Comparison of ENCODE assay signal across 9 cellular contexts in the genomic region with DNA sequence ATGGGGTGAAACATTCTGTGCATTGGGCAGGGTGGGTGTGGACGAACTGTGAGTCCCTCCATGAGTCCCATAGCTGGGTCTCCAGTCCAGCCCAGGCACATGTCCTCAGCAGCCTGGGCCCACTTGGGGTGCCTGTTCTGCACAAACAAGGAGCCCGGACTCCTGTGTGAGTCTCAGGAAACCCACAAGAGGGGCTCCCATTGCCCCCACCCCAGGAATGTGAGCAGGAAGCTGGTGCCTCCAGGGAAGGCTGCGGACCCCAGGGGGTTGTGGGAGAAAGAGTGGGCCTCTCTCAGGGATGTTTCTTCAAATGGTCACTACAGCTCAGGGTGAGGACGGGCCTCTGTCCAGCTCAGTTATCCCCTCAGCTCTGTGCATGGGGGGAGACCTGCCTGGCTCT. TPM values are rescaled to one million over a fixed set of nuclear protein-coding genes. Genes with fewer than 3 reads are reported as not detected.
DNase-seq lines count a peak whose midpoint lies in the region; ATAC-seq, FAIRE-seq and TF ChIP-seq lines count a peak whose summit lies in the region.
"Not testable (repeated sequence)": the region's sequence is repeated elsewhere in the genome, so short reads cannot be mapped to it uniquely, and the experiment has no call there.
"Had no signal": no experiment of that assay in that cellular context is flagged by ENCODE, and none has a peak within 500 bp of the region (broad histone marks: within the 10 kb centered on the region; RNA-seq: fewer than 3 reads in every experiment).

No MANE protein-coding gene starts in this region.

- not testable (repeated sequence) for H3K9ac ChIP-seq in H1 (replicated peaks in 1 of 4; ENCODE audit: extremely low read depth in 1 of 4, low read depth in 3 of 4, low read length in 3 of 4); neural progenitor cell

- H3K23ac ChIP-seq in H1 (ENCODE audit: insufficient read length), result not testable (repeated sequence)

- H3K9me3 Mint-ChIP-seq in GM23338, neural progenitor cell: not testable (repeated sequence)

- not testable (repeated sequence) for TF ChIP-seq RAD21 in H1 (IDR thresholded peaks at IDR 0.05 in 1 of 2, conservative IDR thresholded peaks at IDR 0.05 in 1 of 2; ENCODE audit: low read depth in 2 of 2, low read length in 2 of 2)

- not testable (repeated sequence) for H2BK20ac ChIP-seq in H1 (ENCODE audit: low read length)

- not testable (repeated sequence) for H4K20me1 ChIP-seq in GM23338 (replicated peaks; ENCODE audit: insufficient read depth); H1 (replicated peaks in 1 of 2; ENCODE audit: control insufficient read depth in 1 of 2, insufficient read depth in 2 of 2, low read length in 2 of 2); neural progenitor cell (ENCODE audit: low read depth)

- H3K9me3 ChIP-seq in RWPE2 (ENCODE audit: severe bottlenecking); H1 (ENCODE audit: insufficient read depth in 2 of 2, low read depth in 1 of 2, low read length in 1 of 2); neural progenitor cell (ENCODE audit: low read depth); spleen: not testable (repeated sequence)

- not testable (repeated sequence) for H3K36me3 ChIP-seq in GM23338 (ENCODE audit: insufficient read depth); RWPE2 (ENCODE audit: low read depth); H1 (ENCODE audit: control insufficient read depth in 2 of 4, insufficient read depth in 4 of 4, low read length in 3 of 4); neural progenitor cell; spleen

- H3K27ac ChIP-seq in GM23338 (ENCODE audit: low read depth); H1 (ENCODE audit: low read depth, low read length); neural progenitor cell; spleen: not testable (repeated sequence)
- peak overlapping the region; percentile 99 for H3K27ac ChIP-seq in RWPE2 (ENCODE audit: poor library complexity, severe bottlenecking)

- DNase-seq in GM23338 (ENCODE audit: low spot score), result peak; percentile 34
- DNase-seq in RWPE2 (ENCODE audit: low spot score), result peak; percentile 59
- DNase-seq in H1 (ENCODE audit: low read depth in 1 of 2, low spot score in 2 of 2), result not testable (repeated sequence)
- peak; percentile 48 for DNase-seq in Right ventricle myocardium inferior (ENCODE audit: missing footprints)
- peak; percentile 41 for DNase-seq in neural progenitor cell (ENCODE audit: low spot score)
- DNase-seq in spleen, result peak; percentile 40

- not testable (repeated sequence) for H3K79me2 ChIP-seq in GM23338 (replicated peaks; ENCODE audit: insufficient read depth); H1 (ENCODE audit: control insufficient read depth in 1 of 2, insufficient read depth in 2 of 2, low read length in 2 of 2); neural progenitor cell (ENCODE audit: low read depth)

- H3F3A ChIP-seq in GM23338 (replicated peaks; ENCODE audit: low read depth); neural progenitor cell (ENCODE audit: low read depth): not testable (repeated sequence)

- H2BK5ac ChIP-seq in H1 (ENCODE audit: low read depth, low read length), result not testable (repeated sequence)

- not testable (repeated sequence) for H3K4me3 Mint-ChIP-seq in GM23338, neural progenitor cell

- H3K27me3 ChIP-seq in GM23338 (ENCODE audit: insufficient read depth); RWPE2 (ENCODE audit: insufficient read depth, poor library complexity, severe bottlenecking); H1 (replicated peaks in 1 of 4; ENCODE audit: control insufficient read depth in 3 of 4, extremely low read depth in 1 of 4, insufficient read depth in 3 of 4, low read length in 3 of 4); neural progenitor cell: not testable (repeated sequence)
- H3K27me3 ChIP-seq in spleen (replicated peaks in 1 of 7), result peaks cover 0 to 54% (median 0%) of the 10 kb centered on the region in 7 donors

- H2AK5ac ChIP-seq in H1 (ENCODE audit: low read depth, low read length), result not testable (repeated sequence)

- CTCF ChIA-PET in H1 (lab: Charles Lee; ENCODE audit: partially characterized antibody), result interaction anchor here (0.6 to 1.5 kb wide), 5 partner anchors 13 to 56 kb away, joined by 3 to 6 read pairs (median 4); no protein-coding TSS in a partner anchor

- not testable (repeated sequence) for H3K14ac ChIP-seq in H1 (ENCODE audit: insufficient read length)

- H4K91ac ChIP-seq in H1 (replicated peaks; ENCODE audit: insufficient read length, low read length), result not testable (repeated sequence)

- not testable (repeated sequence) for H3K4ac ChIP-seq in H1 (replicated peaks; ENCODE audit: insufficient read length, low read depth, low read length)

- H3K4me1 ChIP-seq in GM23338 (ENCODE audit: insufficient read depth); H1 (replicated peaks in 1 of 4; ENCODE audit: control insufficient read depth in 3 of 4, insufficient read depth in 4 of 4, low read length in 3 of 4); neural progenitor cell; spleen: not testable (repeated sequence)
- peaks cover 15% of the 10 kb centered on the region for H3K4me1 ChIP-seq in RWPE2 (ENCODE audit: insufficient read depth, poor library complexity, severe bottlenecking)

- not testable (repeated sequence) for H3K79me1 ChIP-seq in H1 (ENCODE audit: low read depth, low read length)

- not testable (repeated sequence) for H3K56ac ChIP-seq in H1 (replicated peaks; ENCODE audit: insufficient read length, low read depth, low read length)

- H3K27me3 Mint-ChIP-seq in GM23338 (ENCODE audit: insufficient read depth, low read depth, poor library complexity), result peaks cover 21% of the 10 kb centered on the region
- H3K27me3 Mint-ChIP-seq in neural progenitor cell (ENCODE audit: insufficient read depth, low read depth), result not testable (repeated sequence)

- not testable (repeated sequence) for H4K5ac ChIP-seq in H1 (ENCODE audit: insufficient read length, low read depth, low read length)

- H2AFZ ChIP-seq in GM23338; H1 (ENCODE audit: low read length); neural progenitor cell (replicated peaks): not testable (repeated sequence)

- intact Hi-C loops in Right ventricle myocardium inferior (cut with DNase I); spleen (cut with DNase I; ENCODE audit: low total_unique reads): not testable (repeated sequence)

- H2BK15ac ChIP-seq in H1 (ENCODE audit: low read length), result not testable (repeated sequence)

- FAIRE-seq in H1 (lab: Jason Lieb, UNC), result not testable (repeated sequence)

- ATAC-seq in GM23338; RWPE2 (ENCODE audit: low read depth); Right ventricle myocardium inferior: not testable (repeated sequence)

- TF ChIP-seq POLR2A in H1 (IDR thresholded peaks at IDR 0.05; ENCODE audit: control extremely low read depth in 1 of 2, low read depth in 2 of 2, low read length in 2 of 2); spleen (IDR thresholded peaks at IDR 0.05): not testable (repeated sequence)

- H3K23me2 ChIP-seq in H1 (ENCODE audit: low read depth, low read length), result not testable (repeated sequence)

- not testable (repeated sequence) for H3K4me3 ChIP-seq in GM23338; RWPE2 (ENCODE audit: severe bottlenecking); H1 (ENCODE audit: extremely low read depth in 1 of 4, insufficient read depth in 2 of 4, low read depth in 3 of 4, low read length in 4 of 4); neural progenitor cell; spleen

- H3K18ac ChIP-seq in H1 (ENCODE audit: extremely low read depth, low read length), result not testable (repeated sequence)

- not testable (repeated sequence) for TF ChIP-seq CTCF in GM23338 (conservative IDR thresholded peaks at IDR 0.05; ENCODE audit: low read depth in 2 of 2); RWPE2 (IDR thresholded peaks at IDR 0.05; ENCODE audit: poor library complexity, severe bottlenecking); H1 (IDR thresholded peaks at IDR 0.05; ENCODE audit: control extremely low read depth in 1 of 3, insufficient read depth in 1 of 3, low read depth in 1 of 3, low read length in 3 of 3); neural progenitor cell (IDR thresholded peaks at IDR 0.05); spleen (IDR thresholded peaks at IDR 0.05 in 8 of 11, conservative IDR thresholded peaks at IDR 0.05 in 3 of 11)

- H3K9me2 ChIP-seq in GM23338 (ENCODE audit: insufficient read depth), result not testable (repeated sequence)

- not testable (repeated sequence) for H3K36me3 Mint-ChIP-seq in GM23338 (ENCODE audit: low read depth); neural progenitor cell

- WGBS in H1 (ENCODE audit: extremely low coverage in 1 of 2, insufficient coverage in 1 of 2, insufficient read length in 1 of 2, insufficient replicate concordance in 2 of 2, low coverage in 1 of 2, low lambda C conversion rate in 2 of 2, missing lambda C conversion rate in 1 of 2), 2 experiments, result 90% methylated on average over 4 of the region's 4 CpGs; no CpG with 5 or more reads in 1 of the 2 experiments
- WGBS in spleen, 5 donors, result 53 to 89% (median 67%) methylated on average over 3 to 4 of the region's 4 CpGs

- TF ChIP-seq EP300 in H1 (IDR thresholded peaks at IDR 0.05; ENCODE audit: borderline replicate concordance in 1 of 2, low read depth in 2 of 2, low read length in 2 of 2), result not testable (repeated sequence)

- H3K27ac Mint-ChIP-seq in GM23338, neural progenitor cell: not testable (repeated sequence)

- H2BK12ac ChIP-seq in H1 (ENCODE audit: low read depth, low read length), result not testable (repeated sequence)

- not testable (repeated sequence) for H2BK120ac ChIP-seq in H1 (replicated peaks; ENCODE audit: low read depth, low read length)

- H3K4me1 Mint-ChIP-seq in GM23338 (peaks cover 17% of the 10 kb centered on the region; the same call in 2 of the 3 replicates), neural progenitor cell (peaks cover 21% of the 10 kb centered on the region)

- not testable (repeated sequence) for H4K8ac ChIP-seq in H1 (ENCODE audit: extremely low read depth, insufficient read depth, low read length)

- POLR2A ChIA-PET in H1 (lab: Charles Lee; ENCODE audit: partially characterized antibody), result not testable (repeated sequence)

- not testable (repeated sequence) for H3K4me2 ChIP-seq in GM23338; H1 (ENCODE audit: insufficient read depth in 1 of 2, low read depth in 2 of 2, low read length in 2 of 2); neural progenitor cell

RNA-seq across cellular contexts. Expression of a gene that starts 3.9 kb away (rescaled TPM):
- not detected in 2 replicates for total RNA-seq in GM23338 (2014; rRNA removed; shearing (Covaris generic))
- not detected in 2 replicates for polyA plus RNA-seq in GM23338 (2016; fragmentation: Nextera tagmentation; extraction: Ambion mirVana)
- total RNA-seq in H1 (2021; fragmentation: NEBNext Ultra II Directional; extraction: Animal tissue kit (Norgen Biotek cat#: 25700)), result not detected in 2 replicates
- polyA plus RNA-seq in H1 (2011; rRNA removed), result not detected in 2 replicates
- not detected for polyA plus RNA-seq in H1 (2011; cell fraction: cytosol; rRNA removed)
- not detected for polyA plus RNA-seq in H1 (2011; cell fraction: nucleus; rRNA removed)
- not detected in 4 replicates for polyA plus RNA-seq in H1 (2012, experiment 1 of 2)
- polyA plus RNA-seq in H1 (2012, experiment 2 of 2), result not detected
- polyA plus RNA-seq in H1 (2013, experiment 1 of 2), result not detected
- not detected for polyA plus RNA-seq in H1 (2013, experiment 2 of 2)
- polyA minus RNA-seq in H1 (2011; rRNA and poly(A)+ RNA removed), result not detected in 2 replicates
- polyA minus RNA-seq in H1 (2011; cell fraction: cytosol; rRNA and poly(A)+ RNA removed), result not detected
- not detected for polyA minus RNA-seq in H1 (2011; cell fraction: nucleus; rRNA and poly(A)+ RNA removed)
- not detected for total RNA-seq in Right ventricle myocardium inferior
- total RNA-seq in neural progenitor cell (ENCODE audit: low replicate concordance), result not detected in 2 replicates
- total RNA-seq in spleen, result not detected
- under 1 TPM in 2 of 3 donors, not detected in 1; 0.07 to 0.19 TPM for polyA plus RNA-seq in spleen
- total RNA-seq: CD8-positive, alpha-beta T cell; HepG2 had no signal
- polyA plus RNA-seq: HepG2 had no signal

RNA-seq across cellular contexts. Expression of a gene that starts 7.9 kb away (rescaled TPM):
- 0.63 TPM in 1 of 2 replicates, not detected in the other for total RNA-seq in GM23338 (2014; rRNA removed; shearing (Covaris generic))
- polyA plus RNA-seq in GM23338 (2016; fragmentation: Nextera tagmentation; extraction: Ambion mirVana), result 1.8 TPM in 2 replicates
- total RNA-seq in H1 (2021; fragmentation: NEBNext Ultra II Directional; extraction: Animal tissue kit (Norgen Biotek cat#: 25700)), result 0.36 and 0.50 TPM in 2 replicates
- polyA plus RNA-seq in H1 (2011; rRNA removed), result 0.95 and 0.96 TPM in 2 replicates
- 0.76 TPM for polyA plus RNA-seq in H1 (2011; cell fraction: cytosol; rRNA removed)
- 0.87 TPM for polyA plus RNA-seq in H1 (2011; cell fraction: nucleus; rRNA removed)
- 0.44 to 0.88 TPM (median 0.81 TPM) in 4 replicates for polyA plus RNA-seq in H1 (2012, experiment 1 of 2)
- polyA plus RNA-seq in H1 (2012, experiment 2 of 2), result 0.88 TPM
- 0.55 TPM for polyA plus RNA-seq in H1 (2013, experiment 1 of 2)
- 0.46 TPM for polyA plus RNA-seq in H1 (2013, experiment 2 of 2)
- 0.19 and 1.00 TPM in 2 replicates for polyA minus RNA-seq in H1 (2011; rRNA and poly(A)+ RNA removed)
- polyA minus RNA-seq in H1 (2011; cell fraction: cytosol; rRNA and poly(A)+ RNA removed), result 22.5 TPM
- polyA minus RNA-seq in H1 (2011; cell fraction: nucleus; rRNA and poly(A)+ RNA removed), result 11.9 TPM
- not detected for total RNA-seq in Right ventricle myocardium inferior
- total RNA-seq in neural progenitor cell (ENCODE audit: low replicate concordance), result not detected in 2 replicates
- total RNA-seq in spleen, result 1 to 10 TPM in 1 of 7 donors, not detected in 6; 1.2 TPM
- under 1 TPM in 2 of 3 donors, not detected in 1; 0.58 to 0.70 TPM for polyA plus RNA-seq in spleen
- total RNA-seq: CD8-positive, alpha-beta T cell had no signal

RNA-seq across cellular contexts. Expression of a gene that starts 29.8 kb away (rescaled TPM):
- not detected in 2 replicates for total RNA-seq in GM23338 (2014; rRNA removed; shearing (Covaris generic))
- not detected in 2 replicates for polyA plus RNA-seq in GM23338 (2016; fragmentation: Nextera tagmentation; extraction: Ambion mirVana)
- not detected in 2 replicates for total RNA-seq in H1 (2021; fragmentation: NEBNext Ultra II Directional; extraction: Animal tissue kit (Norgen Biotek cat#: 25700))
- 0.13 and 0.35 TPM in 2 replicates for polyA plus RNA-seq in H1 (2011; rRNA removed)
- polyA plus RNA-seq in H1 (2011; cell fraction: cytosol; rRNA removed), result not detected
- polyA plus RNA-seq in H1 (2011; cell fraction: nucleus; rRNA removed), result not detected
- not detected in 4 replicates for polyA plus RNA-seq in H1 (2012, experiment 1 of 2)
- polyA plus RNA-seq in H1 (2012, experiment 2 of 2), result not detected
- polyA plus RNA-seq in H1 (2013, experiment 1 of 2), result not detected
- polyA plus RNA-seq in H1 (2013, experiment 2 of 2), result not detected
- polyA minus RNA-seq in H1 (2011; rRNA and poly(A)+ RNA removed), result 0.16 and 0.61 TPM in 2 replicates
- not detected for polyA minus RNA-seq in H1 (2011; cell fraction: cytosol; rRNA and poly(A)+ RNA removed)
- not detected for polyA minus RNA-seq in H1 (2011; cell fraction: nucleus; rRNA and poly(A)+ RNA removed)
- not detected for total RNA-seq in Right ventricle myocardium inferior
- total RNA-seq in neural progenitor cell (ENCODE audit: low replicate concordance), result not detected in 2 replicates
- under 1 TPM in 1 of 7 donors, not detected in 6; 0.79 TPM for total RNA-seq in spleen
- polyA plus RNA-seq in spleen, result under 1 TPM; 0.06 to 0.17 (median 0.16) TPM
- total RNA-seq: CD8-positive, alpha-beta T cell; HepG2 had no signal

RNA-seq across cellular contexts. Expression of a gene that starts 44.6 kb away (rescaled TPM):
- not detected in 2 replicates for total RNA-seq in GM23338 (2014; rRNA removed; shearing (Covaris generic))
- polyA plus RNA-seq in GM23338 (2016; fragmentation: Nextera tagmentation; extraction: Ambion mirVana), result not detected in 2 replicates
- not detected in 2 replicates for total RNA-seq in H1 (2021; fragmentation: NEBNext Ultra II Directional; extraction: Animal tissue kit (Norgen Biotek cat#: 25700))
- not detected in 2 replicates for polyA plus RNA-seq in H1 (2011; rRNA removed)
- not detected for polyA plus RNA-seq in H1 (2011; cell fraction: cytosol; rRNA removed)
- not detected for polyA plus RNA-seq in H1 (2011; cell fraction: nucleus; rRNA removed)
- polyA plus RNA-seq in H1 (2012, experiment 1 of 2), result not detected in 4 replicates
- polyA plus RNA-seq in H1 (2012, experiment 2 of 2), result not detected
- not detected for polyA plus RNA-seq in H1 (2013, experiment 1 of 2)
- not detected for polyA plus RNA-seq in H1 (2013, experiment 2 of 2)
- polyA minus RNA-seq in H1 (2011; rRNA and poly(A)+ RNA removed), result not detected in 2 replicates
- polyA minus RNA-seq in H1 (2011; cell fraction: cytosol; rRNA and poly(A)+ RNA removed), result not detected
- polyA minus RNA-seq in H1 (2011; cell fraction: nucleus; rRNA and poly(A)+ RNA removed), result not detected
- total RNA-seq in Right ventricle myocardium inferior, result not detected
- total RNA-seq in neural progenitor cell (ENCODE audit: low replicate concordance), result not detected in 2 replicates
- not detected for total RNA-seq in spleen
- not detected for polyA plus RNA-seq in spleen
- total RNA-seq: Calu3; CD8-positive, alpha-beta T cell; HepG2 had no signal
- polyA plus RNA-seq: HepG2 had no signal
